ENCODE assay signal across 9 cellular contexts in genomic region chr22:33274214-33274828, GRCh38.
DNase-seq lines count a peak whose midpoint lies in the region; ATAC-seq, FAIRE-seq and TF ChIP-seq lines count a peak whose summit lies in the region.
"Had no signal": no experiment of that assay in that cellular context is flagged by ENCODE, and none has a peak within 500 bp of the region (broad histone marks: within the 10 kb centered on the region; RNA-seq: fewer than 3 reads in every experiment).

No MANE protein-coding gene starts in this region.

- H3K27ac ChIP-seq in SK-N-MC (no peak overlapping the region), kidney (ENCODE audit: low read depth in 2 of 2, low read length in 2 of 2) (no peak overlapping the region), gastroesophageal sphincter (no peak overlapping the region)

- 84 to 90% methylated on average over 11 of the region's 15 CpGs for WGBS in gastroesophageal sphincter (ENCODE audit: low coverage in 1 of 2), 2 donors

- intact Hi-C loops in kidney (cut with DNase I) (no loop called here), posterior cingulate gyrus (cut with DNase I) (no loop called here)

- H3K9ac ChIP-seq in SK-N-MC (ENCODE audit: insufficient read length) (no peak overlapping the region), kidney (ENCODE audit: low read length in 2 of 2) (no peak overlapping the region)

- H3K27me3 ChIP-seq in BE2C = no peaks in the 10 kb centered on the region
- H3K27me3 ChIP-seq in gastroesophageal sphincter = no peaks in the 10 kb centered on the region

- H3K4me3 ChIP-seq in BE2C (ENCODE audit: low read depth, low read length) (no peak overlapping the region), SK-N-MC (no peak overlapping the region), kidney (ENCODE audit: low read length in 2 of 2) (no peak overlapping the region), gastroesophageal sphincter (no peak overlapping the region)

- no peaks in the 10 kb centered on the region for H3K4me1 ChIP-seq in BE2C
- peaks cover 3 to 6% of the 10 kb centered on the region in 2 donors for H3K4me1 ChIP-seq in kidney (ENCODE audit: control insufficient read depth in 1 of 2, insufficient read depth in 1 of 2, low read depth in 1 of 2, low read length in 2 of 2)
- H3K4me1 ChIP-seq in gastroesophageal sphincter = peaks cover 0 to 12% (median 0%) of the 10 kb centered on the region in 3 donors

- ATAC-seq in GM18907 (IDR thresholded peaks at IDR 0.05; ENCODE audit: unreplicated experiment) (no peak), gastroesophageal sphincter (no peak)

- H3K9me3 ChIP-seq in BE2C = no peaks in the 10 kb centered on the region
- H3K9me3 ChIP-seq in SK-N-MC (ENCODE audit: low read depth, low read length) = no peaks in the 10 kb centered on the region
- H3K9me3 ChIP-seq in kidney (ENCODE audit: control insufficient read depth in 1 of 2, low read length in 2 of 2) = no peaks in the 10 kb centered on the region
- no peaks in the 10 kb centered on the region for H3K9me3 ChIP-seq in gastroesophageal sphincter

- H3K36me3 ChIP-seq in BE2C (no peaks in the 10 kb centered on the region), SK-N-MC (ENCODE audit: insufficient read depth, low read length) (no peaks in the 10 kb centered on the region), kidney (ENCODE audit: control insufficient read depth in 1 of 2, insufficient read depth in 2 of 2, low read length in 2 of 2) (no peaks in the 10 kb centered on the region), gastroesophageal sphincter (peaks cover 0 to 51% of the 10 kb centered on the region in 2 donors)

- TF ChIP-seq CTCF in BE2C (IDR thresholded peaks at IDR 0.05; ENCODE audit: low read depth, low read length) (peak; percentile 55), kidney (IDR thresholded peaks at IDR 0.05; ENCODE audit: borderline replicate concordance, extremely low read depth, insufficient read depth) (peak; percentile 27), gastroesophageal sphincter (IDR thresholded peaks at IDR 0.05) (peak in 1 of 4 experiments; percentile 28)

- FAIRE-seq in GM12891 (lab: Jason Lieb, UNC) (peak; percentile 84), kidney (lab: Jason Lieb, UNC) (no peak)
- FAIRE-seq: TTC549 had no signal

- TF ChIP-seq EP300 in gastroesophageal sphincter (IDR thresholded peaks at IDR 0.05) = no peak

- DNase-seq in BE2C (peak; percentile 31), GM12891 (ENCODE audit: insufficient read length, low spot score) (peak; percentile 44), SK-N-MC (ENCODE audit: low read depth, low spot score) (peak; percentile 6), kidney (no peak), posterior cingulate gyrus (no peak)
- DNase-seq in activated naive CD4-positive, alpha-beta T cell treated with Interleukin-2 at 50 U/mL for 16 hours = no peak

- TF ChIP-seq POLR2A in GM12891 (IDR thresholded peaks at IDR 0.05; ENCODE audit: low read depth, low read length) (no peak), gastroesophageal sphincter (IDR thresholded peaks at IDR 0.05) (no peak)

TF ChIP-seq in GM12891, 5 proteins besides CTCF, POLR2A, EP300 and RAD21:
- TF ChIP-seq POU2F2 (IDR thresholded peaks at IDR 0.05; ENCODE audit: low read depth, low read length) (peak; percentile 67; the same call in 1 of the 2 replicates), SPI1 (IDR thresholded peaks at IDR 0.05; ENCODE audit: low read depth, low read length) (peak; percentile 63), POLR2AphosphoS5 (IDR thresholded peaks at IDR 0.05; ENCODE audit: low read depth, low read length) (no peak), TAF1 (IDR thresholded peaks at IDR 0.05; ENCODE audit: low read depth, low read length) (no peak), PAX5 (IDR thresholded peaks at IDR 0.05; ENCODE audit: insufficient read depth, low read length, severe bottlenecking) (no peak)

Comparison
In these comparisons a context has a peak if more than half of its experiments do, and no peak if none do; other contexts are left out.
1. DNase-seq: peak in BE2C (single experiment), GM12891 (single experiment) and SK-N-MC (single experiment); none in kidney (single experiment), posterior cingulate gyrus (0 of 10) and activated naive CD4-positive, alpha-beta T cell treated with Interleukin-2 at 50 U/mL for 16 hours (single experiment).